Comparison of ENCODE assay signal across 32 cellular contexts in the genomic region with DNA sequence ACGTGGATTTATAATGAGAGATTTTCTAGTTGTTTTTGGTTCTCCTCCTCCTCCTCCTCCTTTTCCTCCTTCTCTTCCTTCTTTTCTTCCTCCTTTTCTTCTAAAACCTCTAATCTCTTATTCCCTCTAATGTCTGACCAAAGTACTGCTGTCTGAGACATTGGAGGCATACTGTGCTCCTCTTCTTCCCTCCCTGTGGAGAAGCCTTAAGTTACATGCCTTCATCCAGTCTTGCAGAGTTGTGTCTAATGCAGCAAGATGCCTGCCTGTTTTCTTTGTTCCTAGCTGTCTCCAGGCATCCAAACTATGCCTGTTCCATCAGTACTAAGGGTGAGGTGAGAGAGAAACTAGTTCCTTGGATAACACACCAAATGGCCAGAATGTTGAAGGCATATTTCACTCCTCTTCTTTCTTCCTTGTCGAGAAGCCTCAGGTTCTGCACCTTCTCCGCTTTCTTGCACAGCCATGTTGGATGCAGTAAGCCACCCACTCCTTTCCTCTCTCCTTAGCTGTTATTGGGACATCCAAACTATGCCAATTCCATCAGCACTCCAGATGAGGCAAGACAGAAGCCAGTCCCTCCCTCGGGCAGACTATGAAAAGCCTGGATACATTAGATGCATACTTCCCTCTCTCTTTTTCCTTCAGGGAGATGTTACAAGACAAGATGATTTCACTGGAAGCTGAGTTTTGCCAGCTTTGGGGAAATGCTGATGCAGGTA.
"Had no signal": no experiment of that assay in that cellular context is flagged by ENCODE, and none has a peak within 500 bp of the region (broad histone marks: within the 10 kb centered on the region; RNA-seq: fewer than 3 reads in every experiment).

No MANE protein-coding gene starts in this region.

- H3K79me2 ChIP-seq: hepatocyte had no signal

- H2AFZ ChIP-seq: hepatocyte had no signal

- H3K4me2 ChIP-seq: hepatocyte had no signal

- H3K27ac ChIP-seq: body of pancreas, cardiac muscle cell, colonic mucosa, gastrocnemius medialis, hepatocyte, lower lobe of right lung, neutrophil, ovary, prostate gland, sigmoid colon, tibial nerve had no signal

- H3K9me3 ChIP-seq: body of pancreas, colonic mucosa, gastrocnemius medialis, lower lobe of right lung, neutrophil, ovary, prostate gland, sigmoid colon, tibial nerve had no signal

- H3K27ac Mint-ChIP-seq: activated CD4-positive, alpha-beta T cell treated with anti-CD3 and anti-CD28 coated beads for 36 hours; activated naive CD8-positive, alpha-beta T cell; activated T-cell treated with anti-CD3 and anti-CD28 coated beads, Interleukin-2, amount 50 U/mL, for 72 hours; natural killer cell; stimulated activated naive B cell treated with anti-CD40 and anti-IgM and Interleukin-4, amounts not matched to agents 10 μg/mL and 1 μg/mL and 100 μg/mL, for 72 hours; T-cell had no signal

- H3K4me3 Mint-ChIP-seq: activated CD4-positive, alpha-beta T cell treated with anti-CD3 and anti-CD28 coated beads for 36 hours; activated naive CD8-positive, alpha-beta T cell; activated T-cell treated with anti-CD3 and anti-CD28 coated beads, Interleukin-2, amount 50 U/mL, for 72 hours; natural killer cell; stimulated activated naive B cell treated with anti-CD40 and anti-IgM and Interleukin-4, amounts not matched to agents 10 μg/mL and 1 μg/mL and 100 μg/mL, for 72 hours; T-cell had no signal

- H3K36me3 Mint-ChIP-seq: activated naive CD8-positive, alpha-beta T cell; natural killer cell; stimulated activated naive B cell treated with anti-CD40 and anti-IgM and Interleukin-4, amounts not matched to agents 10 μg/mL and 1 μg/mL and 100 μg/mL, for 72 hours; T-cell had no signal

- H3K27me3 Mint-ChIP-seq: activated CD4-positive, alpha-beta T cell treated with anti-CD3 and anti-CD28 coated beads for 36 hours; activated naive CD8-positive, alpha-beta T cell; stimulated activated naive B cell treated with anti-CD40 and anti-IgM and Interleukin-4, amounts not matched to agents 10 μg/mL and 1 μg/mL and 100 μg/mL, for 72 hours; T-cell had no signal

- ATAC-seq: activated CD4-positive, alpha-beta T cell treated with anti-CD3 and anti-CD28 coated beads for 36 hours; activated T-cell treated with anti-CD3 and anti-CD28 coated beads, Interleukin-2, amount 50 U/mL, for 72 hours; body of pancreas; gastrocnemius medialis; left colon; lower lobe of right lung; natural killer cell; stimulated activated naive B cell treated with anti-CD40 and anti-IgM and Interleukin-4, amounts not matched to agents 10 μg/mL and 1 μg/mL and 100 μg/mL, for 72 hours; T-cell had no signal

- H3K4me1 Mint-ChIP-seq: activated CD4-positive, alpha-beta T cell treated with anti-CD3 and anti-CD28 coated beads for 36 hours; natural killer cell; stimulated activated naive B cell treated with anti-CD40 and anti-IgM and Interleukin-4, amounts not matched to agents 10 μg/mL and 1 μg/mL and 100 μg/mL, for 72 hours; T-cell had no signal

- H3K4me1 ChIP-seq: body of pancreas, colonic mucosa, gastrocnemius medialis, lower lobe of right lung, prostate gland, sigmoid colon, tibial nerve had no signal

- FAIRE-seq: kidney, urothelium cell line had no signal

- H3K4me3 ChIP-seq: body of pancreas, cardiac muscle cell, colonic mucosa, gastrocnemius medialis, hepatocyte, lower lobe of right lung, ovary, prostate gland, sigmoid colon, tibial nerve had no signal

- DNase-seq: activated CD4-positive, alpha-beta T cell treated with anti-CD3 and anti-CD28 coated beads for 36 hours; activated CD4-positive, alpha-beta T cell treated with anti-CD3 and anti-CD28 coated beads, Interleukin-2, amount 50 U/mL, for 4 hours; activated CD4-positive, CD25-positive, alpha-beta regulatory T cell; activated effector memory CD4-positive, alpha-beta T cell treated with Interleukin-2 at 50 U/mL for 16 hours; activated naive CD4-positive, alpha-beta T cell treated with Interleukin-2 at 50 U/mL for 16 hours; activated T-cell treated with anti-CD3 and anti-CD28 coated beads for 4 hours; activated T-cell treated with anti-CD3 and anti-CD28 coated beads, Interleukin-2, amount 50 U/mL, for 72 hours; aorta; body of pancreas; cerebellar nuclear complex; colonic mucosa; effector memory CD4-positive, alpha-beta T cell; erythroblast; gastrocnemius medialis; kidney; left colon; lower lobe of right lung; mesenchymal stem cell; natural killer cell; ovary; sigmoid colon; stimulated activated CD4-positive, alpha-beta T cell treated with anti-CD3 and anti-CD28 coated beads, Interleukin-15, amount 100 ng/mL, for 24 hours; stimulated activated CD4-positive, alpha-beta T cell treated with anti-CD3 and anti-CD28 coated beads, Interleukin-2, amount 100 ng/mL, for 24 hours; stimulated activated naive B cell treated with anti-CD40 and anti-IgM and Interleukin-4, amounts not matched to agents 10 μg/mL and 1 μg/mL and 100 μg/mL, for 72 hours; T-cell had no signal

- H3K27me3 ChIP-seq: body of pancreas, cardiac muscle cell, colonic mucosa, gastrocnemius medialis, hepatocyte, neutrophil, ovary, sigmoid colon, tibial nerve had no signal

- H3K36me3 ChIP-seq: cardiac muscle cell, colonic mucosa, gastrocnemius medialis, lower lobe of right lung, neutrophil, ovary, prostate gland, sigmoid colon, tibial nerve had no signal
